8 cellular contexts compared by ENCODE assay signal in genomic region chr2:53767405-53768232, GRCh38. TPM values are rescaled to one million over a fixed set of nuclear protein-coding genes. Genes with fewer than 3 reads are reported as not detected.
DNase-seq lines count a peak whose midpoint lies in the region; ATAC-seq, FAIRE-seq and TF ChIP-seq lines count a peak whose summit lies in the region.

CHAC2 (plus strand) TSS chr2:53767804; CDS start chr2:53767887, 83 bp downstream.

- no peaks in the 10 kb centered on the region for H3K27me3 Mint-ChIP-seq in activated naive CD8-positive, alpha-beta T cell

- H3K4me1 Mint-ChIP-seq in activated naive CD8-positive, alpha-beta T cell (ENCODE audit: low read depth), result peaks cover 37% of the 10 kb centered on the region

- H3K4me3 ChIP-seq in pancreas (peak within 1 kb of the TSS; percentile 42 to 65 (median 64)), tibial artery (peak within 1 kb of the TSS; percentile 72 to 79)

- FAIRE-seq in pancreas (lab: Jason Lieb, UNC), result no peak

- peak; percentile 70 for DNase-seq in NCI-H1092 treated with DMSO at 0.1 percent for 48 hours (lab: John Stamatoyannopoulos, UW)
- DNase-seq in SKM-1 treated with dmso at 0.1 percent for 144 hours (lab: John Stamatoyannopoulos, UW; ENCODE audit: unreplicated experiment), result peak; percentile 71
- peak; percentile 69 to 94 (median 88) for DNase-seq in head of caudate nucleus
- peak; percentile 73 to 95 (median 81) for DNase-seq in pancreas
- DNase-seq in tibial artery, result peak; percentile 81 to 85

- H3K27ac ChIP-seq in pancreas (peak within 1 kb of the TSS in 3 of 4 donors; percentile 6 to 55 (median 52)), tibial artery (peak within 1 kb of the TSS; percentile 77 to 80)

- H3K4me3 Mint-ChIP-seq in activated naive CD8-positive, alpha-beta T cell, result peak within 1 kb of the TSS; percentile 96

- peak; percentile 29; the same call in 1 of the 3 replicates for TF ChIP-seq CTCF in GM12872 (IDR thresholded peaks at IDR 0.05; ENCODE audit: insufficient read depth, low read depth, low read length)
- TF ChIP-seq CTCF in pancreas (IDR thresholded peaks at IDR 0.05), result peak; percentile 24 to 53 (median 40)
- TF ChIP-seq CTCF in tibial artery (IDR thresholded peaks at IDR 0.05), result peak; percentile 57 to 64

- H3K36me3 ChIP-seq in pancreas, result peaks cover 0 to 8% (median 0%) of the 10 kb centered on the region in 3 donors
- H3K36me3 ChIP-seq in tibial artery, result peaks cover 0 to 13% (median 6%) of the 10 kb centered on the region in 3 donors

- peaks cover 0 to 8% (median 4%) of the 10 kb centered on the region in 3 donors for H3K4me1 ChIP-seq in pancreas
- peaks cover 0 to 15% (median 5%) of the 10 kb centered on the region in 4 donors for H3K4me1 ChIP-seq in tibial artery

- H3K36me3 Mint-ChIP-seq in activated naive CD8-positive, alpha-beta T cell, result peaks cover 6% of the 10 kb centered on the region

- peak within 1 kb of the TSS; percentile 99 for H3K27ac Mint-ChIP-seq in activated naive CD8-positive, alpha-beta T cell

- ATAC-seq in HG02623 (IDR thresholded peaks at IDR 0.05; ENCODE audit: unreplicated experiment), result peak; percentile 92
- peak; percentile 97 to 98 (median 98) for ATAC-seq in pancreas

- no peaks in the 10 kb centered on the region for H3K9me3 ChIP-seq in pancreas
- H3K9me3 ChIP-seq in tibial artery, result no peaks in the 10 kb centered on the region

- no peaks in the 10 kb centered on the region for H3K27me3 ChIP-seq in pancreas
- H3K27me3 ChIP-seq in tibial artery, result no peaks in the 10 kb centered on the region

- WGBS in pancreas, 2 donors, result 0% methylated on average over 45 of the region's 45 CpGs

- H3K9me3 Mint-ChIP-seq in activated naive CD8-positive, alpha-beta T cell (ENCODE audit: low read depth), result no peaks in the 10 kb centered on the region

- intact Hi-C loops in head of caudate nucleus (cut with DNase I) (no loop called here), pancreas (cut with DNase I) (no loop called here), tibial artery (cut with DNase I; ENCODE audit: low total_unique reads) (no loop called here)

RNA-seq across cellular contexts. Expression of gene CHAC2, which starts in this region (rescaled TPM):
- 1 to 10 TPM in 2 of 6 donors, under 1 TPM in 4; 0.51 to 1.3 (median 0.88) TPM for total RNA-seq in pancreas
- 1 to 10 TPM; 1.2 to 1.3 TPM for polyA plus RNA-seq in pancreas

Comparison
In these comparisons a context has a peak if more than half of its experiments do, and no peak if none do; other contexts are left out.
1. Peak in every context shown above with its lines: DNase-seq, ATAC-seq, H3K4me3 ChIP-seq and H3K27ac ChIP-seq.